Comparison of ENCODE assay signal across 16 cellular contexts in genomic region chr3:71099997-71100719, GRCh38.
DNase-seq lines count a peak whose midpoint lies in the region.
"Had no signal": no experiment of that assay in that cellular context is flagged by ENCODE, and none has a peak within 500 bp of the region (broad histone marks: within the 10 kb centered on the region; RNA-seq: fewer than 3 reads in every experiment).

No MANE protein-coding gene starts in this region.

- H2AK5ac ChIP-seq in trophoblast cell (ENCODE audit: low read length) = peak overlapping the region; percentile 88

- peak overlapping the region; percentile 65 for H3K18ac ChIP-seq in trophoblast cell (ENCODE audit: low read length)

- no CpG with 5 or more reads among the region's 6 CpGs for WGBS in trophoblast cell (ENCODE audit: extremely low coverage, insufficient coverage, insufficient read length)

- peaks cover 11% of the 10 kb centered on the region for H3K36me3 ChIP-seq in CD4-positive, alpha-beta memory T cell (ENCODE audit: insufficient read depth, low read length)
- H3K36me3 ChIP-seq in trophoblast cell (ENCODE audit: control insufficient read depth in 1 of 2, insufficient read depth in 2 of 2, low read length in 2 of 2) (no peaks in the 10 kb centered on the region), H7 (replicated peaks; ENCODE audit: control insufficient read depth, insufficient read depth, low read length) (no peaks in the 10 kb centered on the region)
- H3K36me3 ChIP-seq: pancreas had no signal

- peaks cover 91% of the 10 kb centered on the region for H3K4me1 ChIP-seq in CD4-positive, alpha-beta memory T cell (ENCODE audit: insufficient read depth, low read length)
- H3K4me1 ChIP-seq in trophoblast cell (ENCODE audit: control insufficient read depth in 1 of 2, insufficient read depth in 2 of 2, low read length in 2 of 2) = peaks cover 4 to 6% of the 10 kb centered on the region in 2 experiments

- peak overlapping the region; percentile 20 for H3K27ac ChIP-seq in CD4-positive, alpha-beta memory T cell (ENCODE audit: low read depth, low read length)
- H3K27ac ChIP-seq in trophoblast cell (ENCODE audit: low read depth, low read length) = no peak overlapping the region
- H3K27ac ChIP-seq: VCaP had no signal

- H2AFZ ChIP-seq in trophoblast cell (ENCODE audit: insufficient read depth, low read length, poor library complexity) = no peak overlapping the region

- H3K27ac Mint-ChIP-seq in CD4-positive, alpha-beta memory T cell = peak overlapping the region; percentile 80 to 94 (median 89)

- H3K27me3 ChIP-seq in CD4-positive, alpha-beta memory T cell (ENCODE audit: insufficient read depth, low read length) = no peaks in the 10 kb centered on the region
- H3K27me3 ChIP-seq in trophoblast cell (ENCODE audit: insufficient read depth, low read length) (no peaks in the 10 kb centered on the region), H7 (ENCODE audit: control insufficient read depth, insufficient read depth, low read length) (no peaks in the 10 kb centered on the region)
- H3K27me3 ChIP-seq: pancreas had no signal

- H4K8ac ChIP-seq in trophoblast cell (ENCODE audit: low read depth, low read length) = no peak overlapping the region

- H2BK5ac ChIP-seq in trophoblast cell (ENCODE audit: low read depth, low read length, poor library complexity) = no peak overlapping the region

- peak overlapping the region; percentile 46 for H2BK120ac ChIP-seq in trophoblast cell (ENCODE audit: insufficient read depth, low read length, poor library complexity)

- H3K4me3 Mint-ChIP-seq in CD4-positive, alpha-beta memory T cell = peak overlapping the region; percentile 11 to 73 (median 49)

- no peak overlapping the region for H3K14ac ChIP-seq in trophoblast cell (ENCODE audit: low read length)

- H3K4me1 Mint-ChIP-seq in CD4-positive, alpha-beta memory T cell = peaks cover 78 to 95% (median 90%) of the 10 kb centered on the region in 4 donors

- peak overlapping the region; percentile 38 for H3K23ac ChIP-seq in trophoblast cell (ENCODE audit: low read length)

- intact Hi-C loops in CD4-positive, alpha-beta memory T cell (cut with micrococcal nuclease) = no loop called here
- intact Hi-C loops in posterior vena cava (cut with DNase I) = no loop called here

- H3K9me3 Mint-ChIP-seq in CD4-positive, alpha-beta memory T cell = no peaks in the 10 kb centered on the region

- no peak overlapping the region for H3K4me2 ChIP-seq in trophoblast cell (ENCODE audit: low read length)

- no peak overlapping the region for H2BK12ac ChIP-seq in trophoblast cell (ENCODE audit: low read length)

- POLR2A ChIA-PET in CD4-positive, alpha-beta memory T cell (lab: Charles Lee; ENCODE audit: partially characterized antibody) = interaction anchor here (0.8 to 1.7 kb wide), 2 partner anchors 12 to 13 kb away, joined by 3 to 4 read pairs; no protein-coding TSS in a partner anchor

- peaks cover 43 to 74% of the 10 kb centered on the region in 2 donors for H3K36me3 Mint-ChIP-seq in CD4-positive, alpha-beta memory T cell

- no peak overlapping the region for H3K4ac ChIP-seq in trophoblast cell (ENCODE audit: low read depth, low read length)

- H3K27me3 Mint-ChIP-seq in CD4-positive, alpha-beta memory T cell = no peaks in the 10 kb centered on the region

- H3K9ac ChIP-seq in trophoblast cell (ENCODE audit: low read length) = no peak overlapping the region

- no peaks in the 10 kb centered on the region for H3K9me3 ChIP-seq in CD4-positive, alpha-beta memory T cell (ENCODE audit: control insufficient read depth in 1 of 2, low read length in 2 of 2)
- H3K9me3 ChIP-seq in trophoblast cell (ENCODE audit: insufficient read depth, low read depth, low read length) = no peaks in the 10 kb centered on the region
- H3K9me3 ChIP-seq: pancreas had no signal

- peak overlapping the region; percentile 6 for H4K91ac ChIP-seq in trophoblast cell (ENCODE audit: low read depth, low read length)

- H3K4me3 ChIP-seq in CD4-positive, alpha-beta memory T cell (ENCODE audit: low read length in 2 of 2) = peak overlapping the region in 1 of 2 donors; percentile 9
- H3K4me3 ChIP-seq in trophoblast cell (ENCODE audit: low read depth, low read length) (no peak overlapping the region), H7 (ENCODE audit: insufficient read depth, low read depth, low read length) (no peak overlapping the region)
- H3K4me3 ChIP-seq: pancreas had no signal

- H4K12ac ChIP-seq in trophoblast cell (ENCODE audit: low read depth, low read length) = no peak overlapping the region

- peak in 1 of 5 donors; percentile 28 for DNase-seq in CD4-positive, alpha-beta memory T cell
- DNase-seq in OCI-M1 (lab: John Stamatoyannopoulos, UW) (peak; percentile 58), cerebellar cortex (ENCODE audit: low spot score) (peak; percentile 23), trophoblast cell (no peak), NCI-H510A treated with DMSO at 0.1 percent for 48 hours (lab: John Stamatoyannopoulos, UW) (no peak), mesenteric fat pad (ENCODE audit: low spot score) (no peak), posterior vena cava (ENCODE audit: low spot score) (no peak), H7 (no peak)
- DNase-seq: activated gamma-delta T cell treated with Interleukin-2 at 50 U/mL for 16 hours; COR-L47; NCI-H1436; NCI-H526 treated with DMSO at 0.1 percent for 48 hours; pancreas; SHP77 treated with DMSO at 0.1 percent for 48 hours; stimulated activated CD4-positive, alpha-beta T cell treated with anti-CD3 and anti-CD28 coated beads, Interleukin-1b, Interleukin-23, amount 100 ng/mL, for 48 hours had no signal

- H3K79me2 ChIP-seq in trophoblast cell (ENCODE audit: control insufficient read depth, insufficient read depth, low read length, poor library complexity) = no peaks in the 10 kb centered on the region

- CTCF ChIA-PET in CD4-positive, alpha-beta memory T cell (lab: Charles Lee; ENCODE audit: partially characterized antibody) = interaction anchor here (0.5 to 1.6 kb wide), 4 partner anchors 13 to 386 kb away, joined by 3 to 4 read pairs (median 3); no protein-coding TSS in a partner anchor

- H3K79me1 ChIP-seq in trophoblast cell (ENCODE audit: low read length) = peaks cover 2% of the 10 kb centered on the region

Comparison
In these comparisons a context has a peak if more than half of its experiments do, and no peak if none do; other contexts are left out.
1. DNase-seq: peak in OCI-M1 (single experiment) and cerebellar cortex (single experiment); none in trophoblast cell (0 of 2), NCI-H510A treated with DMSO at 0.1 percent for 48 hours (single experiment), mesenteric fat pad (single experiment), posterior vena cava (single experiment) and H7 (single experiment).